ENCODE assay signal across 33 cellular contexts in the genomic region with DNA sequence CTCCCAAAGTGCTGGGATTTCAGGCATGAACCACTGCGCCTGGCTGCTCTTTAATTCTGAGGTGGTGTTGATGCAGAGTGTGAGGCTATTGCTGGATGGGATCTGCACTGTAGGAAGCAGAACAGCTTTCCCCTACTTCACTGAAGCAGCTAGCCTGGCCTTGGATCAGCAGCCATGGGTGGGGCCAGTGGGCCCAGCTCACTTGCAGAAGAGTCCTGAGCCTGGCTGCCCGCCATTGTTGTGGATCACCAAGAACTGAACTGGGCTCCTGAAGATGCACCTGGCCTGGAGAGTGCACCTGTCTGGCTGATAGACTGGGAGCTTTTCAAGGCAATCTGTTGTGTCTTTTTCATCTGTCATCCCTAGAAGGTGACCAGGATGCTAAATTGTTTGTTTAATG.
"Had no signal": no experiment of that assay in that cellular context is flagged by ENCODE, and none has a peak within 500 bp of the region (broad histone marks: within the 10 kb centered on the region; RNA-seq: fewer than 3 reads in every experiment).

No MANE protein-coding gene starts in this region.

- H3K27me3 ChIP-seq: adrenal gland, body of pancreas, colonic mucosa, foreskin keratinocyte, gastrocnemius medialis, heart left ventricle, hepatocyte had no signal

- DNase-seq: activated B cell treated with CpG ODN at 0.5 μM for 24 hours; activated CD4-positive, alpha-beta T cell treated with anti-CD3 and anti-CD28 coated beads for 48 hours; activated CD4-positive, alpha-beta T cell treated with anti-CD3 and anti-CD28 coated beads, Interleukin-2, amount 50 U/mL, for 1 hour; activated CD4-positive, alpha-beta T cell treated with anti-CD3 and anti-CD28 coated beads, Interleukin-2, amount 50 U/mL, for 48 hours; activated CD8-positive, alpha-beta memory T cell treated with anti-CD3 and anti-CD28 coated beads, Interleukin-2, amount 10 ng/mL, durations not matched to agents 7 days and 5 days; activated CD8-positive, alpha-beta memory T cell treated with anti-CD3 and anti-CD28 coated beads, Interleukin-2, amount 50 U/mL, for 4 hours; activated CD8-positive, alpha-beta T cell treated with anti-CD3 and anti-CD28 coated beads for 36 hours; activated effector memory CD4-positive, alpha-beta T cell treated with anti-CD3 and anti-CD28 coated beads, Interleukin-2, amount 50 U/mL, for 16 hours; activated naive CD4-positive, alpha-beta T cell treated with anti-CD3 and anti-CD28 coated beads for 36 hours; activated naive CD8-positive, alpha-beta T cell treated with anti-CD3 and anti-CD28 coated beads for 36 hours; activated naive CD8-positive, alpha-beta T cell treated with anti-CD3 and anti-CD28 coated beads, Interleukin-2, amount 50 U/mL, for 24 hours; activated T-cell treated with anti-CD3 and anti-CD28 coated beads, Interleukin-2, amount 50 U/mL, for 1 hour; activated T-cell treated with anti-CD3 and anti-CD28 coated beads, Interleukin-2, amount 50 U/mL, for 48 hours; amygdala; aorta; body of pancreas; cerebellar nuclear complex; colonic mucosa; effector CD8-positive, alpha-beta T cell; foreskin keratinocyte; gastrocnemius medialis; glutamatergic neuron; heart left ventricle; T1000; WERI-Rb-1 had no signal

- H3K36me3 ChIP-seq: adrenal gland, colonic mucosa, gastrocnemius medialis, WERI-Rb-1 had no signal

- ATAC-seq: activated CD4-positive, CD25-positive, alpha-beta regulatory T cell treated with anti-CD3 and anti-CD28 coated beads, Interleukin-2, amount 50 U/mL, for 24 hours; activated CD8-positive, alpha-beta memory T cell treated with anti-CD3 and anti-CD28 coated beads, Interleukin-2, amount 10 ng/mL, durations not matched to agents 7 days and 5 days; activated CD8-positive, alpha-beta T cell treated with anti-CD3 and anti-CD28 coated beads for 36 hours; activated naive CD8-positive, alpha-beta T cell treated with anti-CD3 and anti-CD28 coated beads, Interleukin-2, amount 50 U/mL, for 24 hours; body of pancreas; esophagus mucosa; foreskin keratinocyte; gastrocnemius medialis; heart left ventricle had no signal

- H3K4me3 ChIP-seq: adrenal gland, body of pancreas, colonic mucosa, gastrocnemius medialis, heart left ventricle, hepatocyte had no signal

- H3K9me3 Mint-ChIP-seq: activated B cell treated with CpG ODN at 0.5 μM for 24 hours; activated CD8-positive, alpha-beta T cell treated with anti-CD3 and anti-CD28 coated beads for 36 hours; activated naive CD4-positive, alpha-beta T cell treated with anti-CD3 and anti-CD28 coated beads for 36 hours; activated naive CD4-positive, alpha-beta T cell treated with anti-CD3 and anti-CD28 coated beads, Interleukin-2, amount 50 U/mL, for 24 hours; activated naive CD8-positive, alpha-beta T cell treated with anti-CD3 and anti-CD28 coated beads for 36 hours; activated naive CD8-positive, alpha-beta T cell treated with anti-CD3 and anti-CD28 coated beads, Interleukin-2, amount 50 U/mL, for 24 hours; activated T-helper 1 cell treated with anti-CD3 and anti-CD28 coated beads, Interleukin-12 subunit alpha, Interleukin-12 subunit beta, Interleukin-2, Interleukin-4 antibody, amounts not matched to agents 30 ng/mL and 10 ng/mL and 1 ng/mL, durations not matched to agents 14 hours and 24 hours and 36 hours; activated T-helper 2 cell treated with anti-CD3 and anti-CD28 coated beads, Interferon-gamma antibody, Interleukin-2, Interleukin-4, amounts not matched to agents 10 μg/mL and 5 μg/mL and 100 μg/mL, durations not matched to agents 14 hours and 24 hours and 36 hours; T-helper 2 cell treated with Interferon-gamma antibody and Interleukin-4, amounts not matched to agents 5 μg/mL and 100 μg/mL, for 36 hours had no signal

- H3K27ac ChIP-seq: adrenal gland, body of pancreas, colonic mucosa, foreskin keratinocyte, gastrocnemius medialis, heart left ventricle, hepatocyte, WERI-Rb-1 had no signal

- H3K9me3 ChIP-seq: adrenal gland, body of pancreas, colonic mucosa, gastrocnemius medialis, heart left ventricle had no signal

- H3K27me3 Mint-ChIP-seq: activated B cell treated with CpG ODN at 0.5 μM for 24 hours; activated CD8-positive, alpha-beta memory T cell treated with anti-CD3 and anti-CD28 coated beads, Interleukin-2, amount 10 ng/mL, durations not matched to agents 7 days and 5 days; activated CD8-positive, alpha-beta T cell treated with anti-CD3 and anti-CD28 coated beads for 36 hours; activated naive CD4-positive, alpha-beta T cell treated with anti-CD3 and anti-CD28 coated beads, Interleukin-2, amount 50 U/mL, for 24 hours; activated naive CD8-positive, alpha-beta T cell treated with anti-CD3 and anti-CD28 coated beads for 36 hours; activated naive CD8-positive, alpha-beta T cell treated with anti-CD3 and anti-CD28 coated beads, Interleukin-2, amount 50 U/mL, for 24 hours had no signal

- H3K27ac Mint-ChIP-seq: activated B cell treated with CpG ODN at 0.5 μM for 24 hours; activated CD8-positive, alpha-beta memory T cell treated with anti-CD3 and anti-CD28 coated beads, Interleukin-2, amount 10 ng/mL, durations not matched to agents 7 days and 5 days; activated CD8-positive, alpha-beta T cell treated with anti-CD3 and anti-CD28 coated beads for 36 hours; activated naive CD4-positive, alpha-beta T cell treated with anti-CD3 and anti-CD28 coated beads for 36 hours; activated naive CD4-positive, alpha-beta T cell treated with anti-CD3 and anti-CD28 coated beads, Interleukin-2, amount 50 U/mL, for 24 hours; activated naive CD8-positive, alpha-beta T cell treated with anti-CD3 and anti-CD28 coated beads for 36 hours; activated naive CD8-positive, alpha-beta T cell treated with anti-CD3 and anti-CD28 coated beads, Interleukin-2, amount 50 U/mL, for 24 hours; activated T-helper 1 cell treated with anti-CD3 and anti-CD28 coated beads, Interleukin-12 subunit alpha, Interleukin-12 subunit beta, Interleukin-2, Interleukin-4 antibody, amounts not matched to agents 30 ng/mL and 10 ng/mL and 1 ng/mL, durations not matched to agents 14 hours and 24 hours and 36 hours; activated T-helper 2 cell treated with anti-CD3 and anti-CD28 coated beads, Interferon-gamma antibody, Interleukin-2, Interleukin-4, amounts not matched to agents 10 μg/mL and 5 μg/mL and 100 μg/mL, durations not matched to agents 14 hours and 24 hours and 36 hours; T-helper 2 cell treated with Interferon-gamma antibody and Interleukin-4, amounts not matched to agents 5 μg/mL and 100 μg/mL, for 36 hours had no signal

- H3K4me1 ChIP-seq: adrenal gland, colonic mucosa, foreskin keratinocyte, gastrocnemius medialis had no signal

- H3K36me3 Mint-ChIP-seq: activated naive CD4-positive, alpha-beta T cell treated with anti-CD3 and anti-CD28 coated beads, Interleukin-2, amount 50 U/mL, for 24 hours; activated naive CD8-positive, alpha-beta T cell treated with anti-CD3 and anti-CD28 coated beads for 36 hours had no signal

- H3K4me3 Mint-ChIP-seq: activated B cell treated with CpG ODN at 0.5 μM for 24 hours; activated CD8-positive, alpha-beta memory T cell treated with anti-CD3 and anti-CD28 coated beads, Interleukin-2, amount 10 ng/mL, durations not matched to agents 7 days and 5 days; activated CD8-positive, alpha-beta T cell treated with anti-CD3 and anti-CD28 coated beads for 36 hours; activated naive CD4-positive, alpha-beta T cell treated with anti-CD3 and anti-CD28 coated beads for 36 hours; activated naive CD4-positive, alpha-beta T cell treated with anti-CD3 and anti-CD28 coated beads, Interleukin-2, amount 50 U/mL, for 24 hours; activated naive CD8-positive, alpha-beta T cell treated with anti-CD3 and anti-CD28 coated beads for 36 hours; activated naive CD8-positive, alpha-beta T cell treated with anti-CD3 and anti-CD28 coated beads, Interleukin-2, amount 50 U/mL, for 24 hours; activated T-helper 1 cell treated with anti-CD3 and anti-CD28 coated beads, Interleukin-12 subunit alpha, Interleukin-12 subunit beta, Interleukin-2, Interleukin-4 antibody, amounts not matched to agents 30 ng/mL and 10 ng/mL and 1 ng/mL, durations not matched to agents 14 hours and 24 hours and 36 hours; T-helper 2 cell treated with Interferon-gamma antibody and Interleukin-4, amounts not matched to agents 5 μg/mL and 100 μg/mL, for 36 hours had no signal
